14 cellular contexts compared by ENCODE assay signal in the genomic region with DNA sequence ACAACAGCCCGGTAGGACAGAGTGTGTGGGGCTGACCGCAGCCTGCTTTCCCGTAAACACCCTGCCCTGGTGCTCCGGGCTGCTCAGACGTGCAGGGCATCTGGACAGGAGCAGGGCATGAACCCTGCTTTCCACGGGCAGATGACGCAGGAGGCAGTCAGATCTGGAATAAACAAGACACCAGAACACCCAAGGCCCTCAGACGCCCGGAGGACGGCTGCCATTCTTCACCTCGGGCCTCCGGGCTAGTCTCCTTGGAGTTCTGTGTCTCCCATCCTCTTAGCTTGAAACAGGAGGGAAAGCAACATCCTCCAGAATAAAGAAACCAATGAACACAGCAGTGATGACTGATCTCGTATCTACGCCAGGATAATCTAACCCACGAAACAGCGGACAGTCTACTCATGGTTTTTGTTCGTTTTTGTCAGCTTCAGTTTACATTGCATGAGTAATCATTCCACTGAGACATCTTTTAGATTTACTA. TPM values are rescaled to one million over a fixed set of nuclear protein-coding genes. Genes with fewer than 3 reads are reported as not detected.
DNase-seq lines count a peak whose midpoint lies in the region; ATAC-seq and TF ChIP-seq lines count a peak whose summit lies in the region.
"Had no signal": no experiment of that assay in that cellular context is flagged by ENCODE, and none has a peak within 500 bp of the region (broad histone marks: within the 10 kb centered on the region; RNA-seq: fewer than 3 reads in every experiment).

No MANE protein-coding gene starts in this region.

- POLR2A ChIA-PET in A673 (lab: Charles Lee; ENCODE audit: low non-redundant PET) = no interaction called here

- peaks cover 13% of the 10 kb centered on the region for H3K36me3 Mint-ChIP-seq in osteocyte (ENCODE audit: unreplicated experiment)
- no peaks in the 10 kb centered on the region for H3K36me3 Mint-ChIP-seq in activated T-cell treated with anti-CD3 and anti-CD28 coated beads, Interleukin-2, amount 50 U/mL, for 72 hours (ENCODE audit: insufficient read depth in 2 of 2)
- H3K36me3 Mint-ChIP-seq: CD8-positive, alpha-beta T cell had no signal

- intact Hi-C loops in A673 (cut with micrococcal nuclease; ENCODE audit: unreplicated experiment) = no loop called here

- CTCF ChIA-PET in A673 (lab: Charles Lee) = no interaction called here

- H3K4me1 ChIP-seq in SJSA1 (replicated peaks) (peaks cover 82% of the 10 kb centered on the region), A673 (ENCODE audit: insufficient read depth, low read length, poor library complexity, severe bottlenecking) (peaks cover 32% of the 10 kb centered on the region)

- peak overlapping the region; percentile 93 for H3K27ac Mint-ChIP-seq in osteocyte (ENCODE audit: unreplicated experiment)
- H3K27ac Mint-ChIP-seq in activated T-cell treated with anti-CD3 and anti-CD28 coated beads, Interleukin-2, amount 50 U/mL, for 72 hours = no peak overlapping the region
- H3K27ac Mint-ChIP-seq: activated T-cell treated with anti-CD3 and anti-CD28 coated beads, Interleukin-2, amount 50 U/mL, for 24 hours; CD8-positive, alpha-beta T cell; progenitor cell of endocrine pancreas had no signal

- peaks cover 75% of the 10 kb centered on the region for H3K4me1 Mint-ChIP-seq in osteocyte (ENCODE audit: unreplicated experiment)
- no peaks in the 10 kb centered on the region for H3K4me1 Mint-ChIP-seq in activated T-cell treated with anti-CD3 and anti-CD28 coated beads, Interleukin-2, amount 50 U/mL, for 72 hours (ENCODE audit: low read depth)

- H3K36me3 ChIP-seq in SJSA1 (peaks cover 33% of the 10 kb centered on the region), A673 (ENCODE audit: insufficient read depth, low read length, poor library complexity, severe bottlenecking) (peaks cover 13% of the 10 kb centered on the region)

- no peak for ATAC-seq in HG03520 (IDR thresholded peaks at IDR 0.05; ENCODE audit: unreplicated experiment)
- no peak for ATAC-seq in HG03432 (IDR thresholded peaks at IDR 0.05; ENCODE audit: unreplicated experiment)
- ATAC-seq in activated T-cell treated with anti-CD3 and anti-CD28 coated beads, Interleukin-2, amount 50 U/mL, for 72 hours (replicated peaks in 1 of 2) = no peak
- ATAC-seq: CD8-positive, alpha-beta T cell had no signal

- H3K9me3 ChIP-seq in SJSA1 (replicated peaks) (peaks cover 3% of the 10 kb centered on the region; the same call in 1 of the 2 replicates), A673 (ENCODE audit: low read depth, low read length, poor library complexity, severe bottlenecking) (peaks cover 14% of the 10 kb centered on the region)

- DNase-seq in Daoy (ENCODE audit: low read depth) (peak; percentile 79), SJSA1 (ENCODE audit: low read depth in 1 of 2, low spot score in 2 of 2) (peak; percentile 91 to 95), fibroblast of mammary gland (ENCODE audit: low read depth) (peak; percentile 94), osteocyte (ENCODE audit: extremely low spot score, unreplicated experiment) (peak; percentile 72), A673 (ENCODE audit: low spot score) (no peak)
- no peak for DNase-seq in activated T-cell treated with anti-CD3 and anti-CD28 coated beads, Interleukin-2, amount 50 U/mL, for 72 hours
- DNase-seq: activated T-cell treated with anti-CD3 and anti-CD28 coated beads, Interleukin-2, amount 50 U/mL, for 24 hours; foreskin melanocyte; NCI-H2081 treated with DMSO at 0.1 percent for 48 hours had no signal

- H3K27ac ChIP-seq in SJSA1 (peak overlapping the region; percentile 88), A673 (ENCODE audit: low read depth, low read length, poor library complexity, severe bottlenecking) (no peak overlapping the region)

- BruUV-seq in A673 (replicated peaks; lab: Mats Ljungman, UMichigan) = no TSS peak

- no peaks in the 10 kb centered on the region for H3K27me3 ChIP-seq in SJSA1 (replicated peaks)
- H3K27me3 ChIP-seq in A673 (replicated peaks; ENCODE audit: insufficient read depth, low read depth, low read length, poor library complexity) = no peaks in the 10 kb centered on the region
- H3K27me3 ChIP-seq: tibial nerve had no signal

- peaks cover 9% of the 10 kb centered on the region for H3K9me3 Mint-ChIP-seq in osteocyte (ENCODE audit: unreplicated experiment)
- H3K9me3 Mint-ChIP-seq in activated T-cell treated with anti-CD3 and anti-CD28 coated beads, Interleukin-2, amount 50 U/mL, for 72 hours = no peaks in the 10 kb centered on the region
- H3K9me3 Mint-ChIP-seq: activated T-cell treated with anti-CD3 and anti-CD28 coated beads, Interleukin-2, amount 50 U/mL, for 24 hours; CD8-positive, alpha-beta T cell had no signal

- peak overlapping the region; percentile 2 for H3K4me3 Mint-ChIP-seq in osteocyte (ENCODE audit: unreplicated experiment)
- no peak overlapping the region for H3K4me3 Mint-ChIP-seq in activated T-cell treated with anti-CD3 and anti-CD28 coated beads, Interleukin-2, amount 50 U/mL, for 72 hours
- H3K4me3 Mint-ChIP-seq: activated T-cell treated with anti-CD3 and anti-CD28 coated beads, Interleukin-2, amount 50 U/mL, for 24 hours; CD8-positive, alpha-beta T cell had no signal

- no peak for TF ChIP-seq CTCF in fibroblast of mammary gland (conservative IDR thresholded peaks at IDR 0.05; ENCODE audit: control insufficient read depth, insufficient read depth, low read depth, low read length)
- TF ChIP-seq CTCF in osteocyte (IDR thresholded peaks at IDR 0.05) = no peak
- TF ChIP-seq CTCF in A673 (conservative IDR thresholded peaks at IDR 0.05; ENCODE audit: low read depth, low read length) = no peak

- H3K4me3 ChIP-seq in SJSA1 (no peak overlapping the region), fibroblast of mammary gland (ENCODE audit: control insufficient read depth, low read depth, low read length) (no peak overlapping the region), A673 (ENCODE audit: low read depth, low read length, poor library complexity, severe bottlenecking) (no peak overlapping the region)
- H3K4me3 ChIP-seq: tibial nerve had no signal

- no peaks in the 10 kb centered on the region for H3K27me3 Mint-ChIP-seq in osteocyte (ENCODE audit: unreplicated experiment)
- H3K27me3 Mint-ChIP-seq in activated T-cell treated with anti-CD3 and anti-CD28 coated beads, Interleukin-2, amount 50 U/mL, for 72 hours (ENCODE audit: low read depth) = peaks cover 10% of the 10 kb centered on the region
- H3K27me3 Mint-ChIP-seq: progenitor cell of endocrine pancreas had no signal

RNA-seq across cellular contexts. Expression of gene PXDN, which starts 7.3 kb away (rescaled TPM):
- 173 and 193 TPM in 2 replicates for total RNA-seq in Daoy (2014; rRNA removed; shearing (Covaris generic))
- 199 and 310 TPM in 2 replicates for total RNA-seq in SJSA1 (2014; rRNA removed; shearing (Covaris generic))
- total RNA-seq in osteocyte (459 and 488 TPM in 2 replicates), A673 (2021) (162 and 175 TPM in 2 replicates)
- total RNA-seq in activated T-cell treated with anti-CD3 and anti-CD28 coated beads, Interleukin-2, amount 50 U/mL, for 72 hours = 1 to 10 TPM in 1 of 2 donors, under 1 TPM in 1; 0.25 to 1.8 TPM

Comparison
In these comparisons a context has a peak if more than half of its experiments do, and no peak if none do; other contexts are left out.
1. DNase-seq: peak in Daoy (single experiment), SJSA1 (2 of 2), fibroblast of mammary gland (single experiment) and osteocyte (single experiment); none in activated T-cell treated with anti-CD3 and anti-CD28 coated beads, Interleukin-2, amount 50 U/mL, for 72 hours (0 of 2) and A673 (single experiment).
2. RNA of gene PXDN, which starts 7.3 kb away (total RNA-seq): 459 to 488 TPM in osteocyte, 199 to 310 TPM in SJSA1, 173 to 193 TPM in Daoy and 162 to 175 TPM in A673; 0.25 to 1.8 TPM in activated T-cell treated with anti-CD3 and anti-CD28 coated beads, Interleukin-2, amount 50 U/mL, for 72 hours; every median in the first group is over 10 times any median in the second.